Comparison of ENCODE assay signal across 1 cellular context in genomic region chr1:57546527-57546926, GRCh38.
TF ChIP-seq lines count a peak whose summit lies in the region.

No MANE protein-coding gene starts in this region.

TF ChIP-seq in GM12878, 131 proteins besides CTCF, POLR2A, EP300 and RAD21 (continued from another document):
- no peak for TF ChIP-seq ZBTB4 (CRISPR knock-in tag; IDR thresholded peaks at IDR 0.05)
- no peak for TF ChIP-seq RELA (IDR thresholded peaks at IDR 0.05; ENCODE audit: borderline replicate concordance, partially characterized antibody)
- TF ChIP-seq TCF3 (IDR thresholded peaks at IDR 0.05; ENCODE audit: borderline replicate concordance, insufficient read depth, low read depth, low read length): no peak
- no peak for TF ChIP-seq YY1 (IDR thresholded peaks at IDR 0.05; ENCODE audit: low read depth, low read length)
- no peak for TF ChIP-seq NRF1 (conservative IDR thresholded peaks at IDR 0.05; ENCODE audit: low read depth, low read length)
- TF ChIP-seq TCF7 (IDR thresholded peaks at IDR 0.05; ENCODE audit: borderline replicate concordance): no peak
